In the genomic region with DNA sequence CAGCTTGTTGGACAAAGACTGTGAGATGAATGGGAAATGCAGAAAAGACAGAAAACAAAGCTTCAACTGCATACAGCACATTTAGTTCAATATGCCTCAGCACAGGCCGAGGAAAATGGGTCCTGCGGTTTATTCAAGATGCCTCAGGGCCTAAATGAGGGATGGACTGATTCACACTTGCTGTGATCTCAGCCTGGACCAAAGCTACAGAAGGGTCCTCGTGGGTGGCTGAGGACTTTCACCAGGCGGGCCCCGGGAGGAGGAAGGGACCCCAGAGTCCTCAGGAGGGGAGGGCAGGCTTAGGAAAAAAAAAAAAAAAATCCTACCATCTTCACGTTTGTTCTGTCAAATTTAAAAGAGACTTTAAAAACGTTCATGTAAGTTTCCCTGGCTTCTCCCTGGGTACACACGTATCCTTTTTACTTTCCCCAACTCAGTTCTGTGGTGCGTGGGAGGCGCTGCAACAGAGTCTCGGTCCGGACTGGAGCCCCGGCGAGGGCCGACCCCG, we compare ENCODE assay signal across 8 cellular contexts. TPM values are rescaled to one million over a fixed set of nuclear protein-coding genes. Genes with fewer than 3 reads are reported as not detected.
DNase-seq lines count a peak whose midpoint lies in the region; ATAC-seq, FAIRE-seq and TF ChIP-seq lines count a peak whose summit lies in the region.

No MANE protein-coding gene starts in this region.

- no peaks in the 10 kb centered on the region for H3K9me1 ChIP-seq in keratinocyte (ENCODE audit: control insufficient read depth, extremely low read depth, insufficient read depth, low read length)

- POLR2A ChIA-PET in AG04450 (lab: Yijun Ruan, JAX): interaction anchor here (0.5 to 1.8 kb wide), 11 partner anchors 16 to 363 kb away, joined by 3 to 17 read pairs (median 3); a partner anchor contains a TSS

- H3K36me3 Mint-ChIP-seq in stimulated activated naive CD8-positive, alpha-beta T cell treated with anti-CD3 and anti-CD28 coated beads, Interleukin-15, Interleukin-2, amounts not matched to agents 100 ng/mL and 50 ng/mL, for 24 hours (ENCODE audit: low read depth): peaks cover 24% of the 10 kb centered on the region

- peaks cover 2 to 11% of the 10 kb centered on the region in 2 experiments for H3K36me3 ChIP-seq in keratinocyte (ENCODE audit: control insufficient read depth in 2 of 2, extremely low read depth in 1 of 2, insufficient read depth in 2 of 2, low read length in 2 of 2)

- peaks cover 4% of the 10 kb centered on the region for H3K79me2 ChIP-seq in keratinocyte (ENCODE audit: control insufficient read depth, insufficient read depth, low read length)

- H2AFZ ChIP-seq in keratinocyte (ENCODE audit: control insufficient read depth, low read length): peak overlapping the region; percentile 77

- no peak for DNase-seq in AG04450 (ENCODE audit: low read depth, low spot score)
- DNase-seq in LoVo (ENCODE audit: low spot score): peak; percentile 14
- peak; percentile 62 for DNase-seq in astrocyte of the spinal cord (ENCODE audit: low read depth, low spot score)
- no peak for DNase-seq in keratinocyte (ENCODE audit: low read depth, low spot score)
- no peak for DNase-seq in GM19238 (ENCODE audit: insufficient read length, low spot score)
- no peak for DNase-seq in CD1c-positive myeloid dendritic cell (ENCODE audit: extremely low spot score)

- H3K9ac ChIP-seq in keratinocyte (ENCODE audit: control insufficient read depth, extremely low read depth, insufficient read depth, low read length): peak overlapping the region; percentile 84

- peak overlapping the region; percentile 88 for H3K27ac Mint-ChIP-seq in stimulated activated naive CD8-positive, alpha-beta T cell treated with anti-CD3 and anti-CD28 coated beads, Interleukin-15, Interleukin-2, amounts not matched to agents 100 ng/mL and 50 ng/mL, for 24 hours

- FAIRE-seq in keratinocyte (lab: Jason Lieb, UNC): peak; percentile 52

- peaks cover 27% of the 10 kb centered on the region for H3K4me1 ChIP-seq in keratinocyte (ENCODE audit: control insufficient read depth, extremely low read depth, insufficient read depth, low read length)

- in situ Hi-C loops in astrocyte of the spinal cord (cut with HindIII; ENCODE audit: low sequenced_read_pairs): no loop called here

- no peaks in the 10 kb centered on the region for H3K9me3 Mint-ChIP-seq in stimulated activated naive CD8-positive, alpha-beta T cell treated with anti-CD3 and anti-CD28 coated beads, Interleukin-15, Interleukin-2, amounts not matched to agents 100 ng/mL and 50 ng/mL, for 24 hours

- peaks cover 3% of the 10 kb centered on the region; the same call in 1 of the 2 replicates for H3K9me3 ChIP-seq in AG04450 (ENCODE audit: control insufficient read depth, insufficient read depth, low read length)
- H3K9me3 ChIP-seq in keratinocyte (ENCODE audit: control insufficient read depth, low read depth, low read length): no peaks in the 10 kb centered on the region

- peak; percentile 18 for ATAC-seq in GM18511 (IDR thresholded peaks at IDR 0.05; ENCODE audit: unreplicated experiment)

- dilution Hi-C loops in keratinocyte (cut with MboI; ENCODE audit: extremely low pct_ligation_motif_present, low sequenced_read_pairs): no loop called here

- H3K4me2 ChIP-seq in keratinocyte (ENCODE audit: control insufficient read depth, extremely low read depth, insufficient read depth, low read depth, low read length): peak overlapping the region; percentile 85

- H3K4me3 Mint-ChIP-seq in stimulated activated naive CD8-positive, alpha-beta T cell treated with anti-CD3 and anti-CD28 coated beads, Interleukin-15, Interleukin-2, amounts not matched to agents 100 ng/mL and 50 ng/mL, for 24 hours: peak overlapping the region; percentile 78

- H3K4me1 Mint-ChIP-seq in stimulated activated naive CD8-positive, alpha-beta T cell treated with anti-CD3 and anti-CD28 coated beads, Interleukin-15, Interleukin-2, amounts not matched to agents 100 ng/mL and 50 ng/mL, for 24 hours (ENCODE audit: low read depth): peaks cover 46% of the 10 kb centered on the region

- peak overlapping the region; percentile 60 for H3K4me3 ChIP-seq in AG04450 (ENCODE audit: low read depth, low read length)
- H3K4me3 ChIP-seq in astrocyte of the spinal cord (ENCODE audit: low read depth, low read length): peak overlapping the region; percentile 44
- peak overlapping the region; percentile 45 to 78 (median 47) for H3K4me3 ChIP-seq in keratinocyte (ENCODE audit: control insufficient read depth in 2 of 3, extremely low read depth in 1 of 3, insufficient read depth in 2 of 3, low read depth in 1 of 3, low read length in 3 of 3)

- CTCF ChIA-PET in AG04450 (lab: Charles Lee): interaction anchor here (0.6 to 3.9 kb wide), 21 partner anchors 11 to 501 kb away, joined by 3 to 64 read pairs (median 5); a partner anchor contains a TSS

- no peaks in the 10 kb centered on the region for H3K27me3 Mint-ChIP-seq in stimulated activated naive CD8-positive, alpha-beta T cell treated with anti-CD3 and anti-CD28 coated beads, Interleukin-15, Interleukin-2, amounts not matched to agents 100 ng/mL and 50 ng/mL, for 24 hours

- H3K27ac ChIP-seq in AG04450 (ENCODE audit: low read depth, low read length) (peak overlapping the region; percentile 86), keratinocyte (ENCODE audit: control insufficient read depth, insufficient read depth, low read length) (peak overlapping the region; percentile 74)

- H3K27me3 ChIP-seq in AG04450 (ENCODE audit: control insufficient read depth, insufficient read depth, low read length) (no peaks in the 10 kb centered on the region), keratinocyte (ENCODE audit: control insufficient read depth, extremely low read depth, insufficient read depth, low read length) (no peaks in the 10 kb centered on the region)

- TF ChIP-seq CTCF in AG04450 (IDR thresholded peaks at IDR 0.05; ENCODE audit: low read depth, low read length): no peak
- no peak for TF ChIP-seq CTCF in astrocyte of the spinal cord (IDR thresholded peaks at IDR 0.05; ENCODE audit: low read depth, low read length)
- no peak for TF ChIP-seq CTCF in keratinocyte (optimal IDR thresholded peaks at IDR 0.05 in 1 of 3, IDR thresholded peaks at IDR 0.05 in 1 of 3, conservative IDR thresholded peaks at IDR 0.05 in 1 of 3; ENCODE audit: extremely low read depth in 1 of 3, insufficient read depth in 2 of 3, low read length in 3 of 3)

- H4K20me1 ChIP-seq in keratinocyte (ENCODE audit: control insufficient read depth, extremely low read depth, insufficient read depth, low read length): no peaks in the 10 kb centered on the region

RNA-seq across cellular contexts. Expression of a gene that starts 0.6 kb away (rescaled TPM):
- 5.2 TPM in 2 replicates for polyA plus RNA-seq in AG04450 (2011; rRNA removed)
- 6.5 and 8.5 TPM in 2 replicates for polyA minus RNA-seq in AG04450 (2011; rRNA and poly(A)+ RNA removed)
- 4.2 to 6.0 TPM (median 5.0 TPM) in 3 replicates for polyA plus RNA-seq in keratinocyte
- 3.2 TPM for polyA plus RNA-seq in keratinocyte (2011; ENCODE audit: low read depth)
- 2.2 and 2.5 TPM in 2 replicates for polyA plus RNA-seq in keratinocyte (2011; cell fraction: cytosol; rRNA removed)
- polyA plus RNA-seq in keratinocyte (2011; cell fraction: nucleus; rRNA removed): 17.2 and 24.1 TPM in 2 replicates
- polyA plus RNA-seq in keratinocyte (2012; ENCODE audit: low replicate concordance): 3.8 and 3.9 TPM in 2 replicates
- polyA minus RNA-seq in keratinocyte: 4.0 to 5.4 TPM (median 4.8 TPM) in 3 replicates
- polyA minus RNA-seq in keratinocyte (2011; cell fraction: cytosol; rRNA and poly(A)+ RNA removed): 3.6 TPM
- polyA minus RNA-seq in keratinocyte (2011; cell fraction: nucleus; rRNA and poly(A)+ RNA removed): 6.8 and 8.3 TPM in 2 replicates

RNA-seq across cellular contexts. Expression of a gene that starts 21.9 kb away (rescaled TPM):
- polyA plus RNA-seq in AG04450 (2011; rRNA removed) (4.1 and 4.2 TPM in 2 replicates), keratinocyte (2.9 to 6.8 TPM (median 3.8 TPM) in 3 replicates)
- 4.5 and 4.6 TPM in 2 replicates for polyA minus RNA-seq in AG04450 (2011; rRNA and poly(A)+ RNA removed)
- 9.8 TPM for polyA plus RNA-seq in keratinocyte (2011; ENCODE audit: low read depth)
- polyA plus RNA-seq in keratinocyte (2011; cell fraction: cytosol; rRNA removed): 2.8 and 3.5 TPM in 2 replicates
- 11.0 and 11.2 TPM in 2 replicates for polyA plus RNA-seq in keratinocyte (2011; cell fraction: nucleus; rRNA removed)
- 6.3 and 13.2 TPM in 2 replicates for polyA plus RNA-seq in keratinocyte (2012; ENCODE audit: low replicate concordance)
- 3.0 to 4.8 TPM (median 3.7 TPM) in 3 replicates for polyA minus RNA-seq in keratinocyte
- 4.4 TPM for polyA minus RNA-seq in keratinocyte (2011; cell fraction: cytosol; rRNA and poly(A)+ RNA removed)
- 3.8 and 5.4 TPM in 2 replicates for polyA minus RNA-seq in keratinocyte (2011; cell fraction: nucleus; rRNA and poly(A)+ RNA removed)

Comparison
In these comparisons a context has a peak if more than half of its experiments do, and no peak if none do; other contexts are left out.
1. DNase-seq: peak in LoVo (single experiment) and astrocyte of the spinal cord (single experiment); none in AG04450 (single experiment), keratinocyte (single experiment), GM19238 (single experiment) and CD1c-positive myeloid dendritic cell (single experiment).
2. Peak in every context shown above with its lines, with median percentiles within 50 percentile points of each other: H3K4me3 ChIP-seq.